ENCODE assay signal across 8 cellular contexts in genomic region chr17:29148790-29149430, GRCh38. TPM values are rescaled to one million over a fixed set of nuclear protein-coding genes. Genes with fewer than 3 reads are reported as not detected.
A peak's percentile ranks its signal among the peaks of the same experiment; 100 is the strongest.
DNase-seq lines count a peak whose midpoint lies in the region; ATAC-seq, FAIRE-seq and TF ChIP-seq lines count a peak whose summit lies in the region.

No MANE protein-coding gene starts in this region.

- ATAC-seq in GM21381 (IDR thresholded peaks at IDR 0.05; ENCODE audit: unreplicated experiment), result peak; percentile 83

- DNase-seq in D721Med (ENCODE audit: insufficient read length, low spot score) (peak; percentile 80), activated T-cell treated with anti-CD3 and anti-CD28 coated beads for 24 hours (ENCODE audit: low read depth) (peak; percentile 88), epithelial cell of prostate (ENCODE audit: low read depth, low spot score) (no peak), mucosa of gallbladder (ENCODE audit: low spot score) (peak; percentile 94)
- peak; percentile 91 for DNase-seq in stimulated activated CD8-positive, alpha-beta memory T cell treated with anti-CD3 and anti-CD28 coated beads, Interleukin-4, amount 100 ng/mL, for 24 hours (ENCODE audit: low read depth)

- peak overlapping the region; percentile 13; the same call in 1 of the 2 replicates for H2AFZ ChIP-seq in OCI-LY3 (ENCODE audit: low read depth, low read length)

- H3K27me3 ChIP-seq in HUES6 (ENCODE audit: control insufficient read depth, insufficient read depth, low read length) (no peaks in the 10 kb centered on the region), OCI-LY3 (ENCODE audit: low read depth, low read length) (no peaks in the 10 kb centered on the region)

- H3K27ac ChIP-seq in HUES6 (ENCODE audit: low read depth, low read length) (no peak overlapping the region), OCI-LY3 (ENCODE audit: low read length) (peak overlapping the region; percentile 57), epithelial cell of prostate (peak overlapping the region; percentile 92)

- H4K20me1 ChIP-seq in OCI-LY3 (ENCODE audit: insufficient read depth, low read length), result no peaks in the 10 kb centered on the region

- H3K9me3 ChIP-seq in HUES6 (ENCODE audit: control insufficient read depth, insufficient read depth, low read depth, low read length) (no peaks in the 10 kb centered on the region), OCI-LY3 (ENCODE audit: insufficient read depth, low read length) (no peaks in the 10 kb centered on the region)

- FAIRE-seq in D721Med (lab: Jason Lieb, UNC), result no peak

- H3K4me1 ChIP-seq in HUES6 (ENCODE audit: control insufficient read depth, insufficient read depth, low read length) (peaks cover 34% of the 10 kb centered on the region), OCI-LY3 (ENCODE audit: low read length) (peaks cover 41% of the 10 kb centered on the region)

- H3K9ac ChIP-seq in HUES6 (ENCODE audit: low read length), result peak overlapping the region; percentile 22
- peak overlapping the region; percentile 68 for H3K9ac ChIP-seq in OCI-LY3 (ENCODE audit: low read length)

- H3K79me2 ChIP-seq in OCI-LY3 (ENCODE audit: low read length), result no peaks in the 10 kb centered on the region

- H3K36me3 ChIP-seq in HUES6 (ENCODE audit: control insufficient read depth, insufficient read depth, low read length), result no peaks in the 10 kb centered on the region
- no peaks in the 10 kb centered on the region for H3K36me3 ChIP-seq in OCI-LY3 (replicated peaks; ENCODE audit: low read depth, low read length)

- peak overlapping the region; percentile 49 for H3K4me3 ChIP-seq in HUES6 (ENCODE audit: low read depth, low read length)
- H3K4me3 ChIP-seq in OCI-LY3 (ENCODE audit: low read length), result peak overlapping the region; percentile 77

- peak; percentile 94 for TF ChIP-seq CTCF in D721Med (IDR thresholded peaks at IDR 0.05; ENCODE audit: insufficient read depth, missing control alignments)
- TF ChIP-seq CTCF in OCI-LY3 (IDR thresholded peaks at IDR 0.05; ENCODE audit: low read depth, low read length), result peak; percentile 83

- H3K4me2 ChIP-seq in OCI-LY3 (ENCODE audit: low read length), result peak overlapping the region; percentile 81

RNA-seq across cellular contexts. Expression of gene MYO18A, which starts 31.3 kb away (rescaled TPM):
- 198 TPM for total RNA-seq in mucosa of gallbladder
